ENCODE assay signal across 35 cellular contexts in genomic region chr5:135950611-135951010, GRCh38. TPM values are rescaled to one million over a fixed set of nuclear protein-coding genes. Genes with fewer than 3 reads are reported as not detected.
DNase-seq lines count a peak whose midpoint lies in the region; ATAC-seq, FAIRE-seq and TF ChIP-seq lines count a peak whose summit lies in the region.
"Had no signal": no experiment of that assay in that cellular context is flagged by ENCODE, and none has a peak within 500 bp of the region (broad histone marks: within the 10 kb centered on the region; RNA-seq: fewer than 3 reads in every experiment).

No MANE protein-coding gene starts in this region.

- H3K4me1 ChIP-seq in small intestine (ENCODE audit: control insufficient read depth in 2 of 2, insufficient read depth in 1 of 2, low read depth in 1 of 2, low read length in 1 of 2): no peaks in the 10 kb centered on the region
- H3K4me1 ChIP-seq: body of pancreas, esophagus muscularis mucosa, pancreas, right atrium auricular region, testis had no signal

- no peaks in the 10 kb centered on the region for H3K36me3 ChIP-seq in small intestine (ENCODE audit: control insufficient read depth in 2 of 2, insufficient read depth in 2 of 2, low read length in 2 of 2)
- H3K36me3 ChIP-seq: esophagus muscularis mucosa, pancreas, right atrium auricular region had no signal

- no peaks in the 10 kb centered on the region for H3K27me3 Mint-ChIP-seq in endothelial cell (ENCODE audit: unreplicated experiment)

- WGBS in small intestine, 3 donors: 53 to 76% (median 76%) methylated on average over 3 of the region's 3 CpGs

- TF ChIP-seq CTCF in AG09319 (IDR thresholded peaks at IDR 0.05; ENCODE audit: low read depth, low read length): no peak
- TF ChIP-seq CTCF in endothelial cell (IDR thresholded peaks at IDR 0.05; ENCODE audit: unreplicated experiment): no peak

- peak; percentile 52 for DNase-seq in AG09319 (ENCODE audit: extremely low read depth, low read depth)
- peak; percentile 39 for DNase-seq in H4 (ENCODE audit: low spot score)
- DNase-seq in amniotic epithelial cell (ENCODE audit: low read depth): peak; percentile 16
- peak; percentile 45 for DNase-seq in fibroblast of the conjunctiva (ENCODE audit: low read depth)
- no peak for DNase-seq in endothelial cell (ENCODE audit: low spot score)
- DNase-seq in small intestine: no peak
- no peak for DNase-seq in 8988T
- DNase-seq: ACHN; activated CD4-positive, alpha-beta T cell treated with anti-CD3 and anti-CD28 coated beads, Interleukin-2, amount 50 U/mL, for 1 hour; activated CD8-positive, alpha-beta memory T cell treated with anti-CD3 and anti-CD28 coated beads, Interleukin-2, amount 10 ng/mL, durations not matched to agents 7 days and 5 days; activated naive CD4-positive, alpha-beta T cell treated with anti-CD3 and anti-CD28 coated beads, Interleukin-2, amount 50 U/mL, for 16 hours; body of pancreas; CD8-positive, alpha-beta T cell; cerebellar nuclear complex; DMS153; effector memory CD4-positive, alpha-beta T cell; GDM1; head of caudate nucleus; Karpas-422; NCI-H1930; NCI-H2227 treated with DMSO at 0.1 percent for 48 hours; pancreas; stimulated activated CD4-positive, alpha-beta T cell treated with anti-CD3 and anti-CD28 coated beads, Interleukin-12 subunit alpha, Interleukin-12 subunit beta, amount 100 ng/mL, for 4 hours; stimulated activated CD4-positive, alpha-beta T cell treated with anti-CD3 and anti-CD28 coated beads, Interleukin-4, amount 100 ng/mL, for 4 hours; stimulated activated naive CD4-positive, alpha-beta T cell treated with Interleukin-2 at 50 U/mL for 16 hours; testis had no signal

- no peaks in the 10 kb centered on the region for H3K9me3 ChIP-seq in small intestine (ENCODE audit: control insufficient read depth, low read depth)
- H3K9me3 ChIP-seq: body of pancreas, esophagus muscularis mucosa, pancreas, right atrium auricular region, testis had no signal

- H3K27me3 ChIP-seq in small intestine (ENCODE audit: control insufficient read depth in 2 of 2, insufficient read depth in 2 of 2, low read length in 2 of 2): no peaks in the 10 kb centered on the region
- H3K27me3 ChIP-seq: esophagus muscularis mucosa, pancreas, right atrium auricular region, testis had no signal

- H3K27ac Mint-ChIP-seq in endothelial cell (ENCODE audit: unreplicated experiment): no peak overlapping the region
- H3K27ac Mint-ChIP-seq: activated CD8-positive, alpha-beta memory T cell treated with anti-CD3 and anti-CD28 coated beads, Interleukin-2, amount 10 ng/mL, durations not matched to agents 7 days and 5 days; CD8-positive, alpha-beta T cell; WTC11 had no signal

- FAIRE-seq in small intestine (lab: Jason Lieb, UNC): no peak
- FAIRE-seq: H54, pancreas, urothelium cell line had no signal

- H3K4me1 Mint-ChIP-seq in endothelial cell (ENCODE audit: unreplicated experiment): no peaks in the 10 kb centered on the region
- H3K4me1 Mint-ChIP-seq: activated CD8-positive, alpha-beta memory T cell treated with anti-CD3 and anti-CD28 coated beads, Interleukin-2, amount 10 ng/mL, durations not matched to agents 7 days and 5 days; WTC11 had no signal

- no peak overlapping the region for H3K27ac ChIP-seq in small intestine (ENCODE audit: low read depth in 1 of 2, low read length in 1 of 2)
- H3K27ac ChIP-seq: body of pancreas, esophagus muscularis mucosa, pancreas, right atrium auricular region, testis had no signal

- ATAC-seq in HG03342 (IDR thresholded peaks at IDR 0.05; ENCODE audit: unreplicated experiment): no peak
- ATAC-seq: activated CD8-positive, alpha-beta memory T cell treated with anti-CD3 and anti-CD28 coated beads, Interleukin-2, amount 10 ng/mL, durations not matched to agents 7 days and 5 days; body of pancreas; CD8-positive, alpha-beta T cell; pancreas; WTC11 had no signal

- H3K4me3 ChIP-seq in small intestine (ENCODE audit: low read depth in 1 of 2, low read length in 2 of 2): no peak overlapping the region
- H3K4me3 ChIP-seq: body of pancreas, esophagus muscularis mucosa, lung, pancreas, right atrium auricular region, testis had no signal

- H3K9me3 Mint-ChIP-seq in endothelial cell (ENCODE audit: unreplicated experiment): no peaks in the 10 kb centered on the region
- H3K9me3 Mint-ChIP-seq: CD8-positive, alpha-beta T cell; WTC11 had no signal

- no peak overlapping the region for H3K4me3 Mint-ChIP-seq in endothelial cell (ENCODE audit: unreplicated experiment)
- H3K4me3 Mint-ChIP-seq: activated CD8-positive, alpha-beta memory T cell treated with anti-CD3 and anti-CD28 coated beads, Interleukin-2, amount 10 ng/mL, durations not matched to agents 7 days and 5 days; CD8-positive, alpha-beta T cell; WTC11 had no signal

- no peaks in the 10 kb centered on the region for H3K36me3 Mint-ChIP-seq in endothelial cell (ENCODE audit: low read depth, unreplicated experiment)
- H3K36me3 Mint-ChIP-seq: activated CD8-positive, alpha-beta memory T cell treated with anti-CD3 and anti-CD28 coated beads, Interleukin-2, amount 10 ng/mL, durations not matched to agents 7 days and 5 days; CD8-positive, alpha-beta T cell; WTC11 had no signal

RNA-seq across cellular contexts. Expression of gene LECT2, which starts 4.2 kb away (rescaled TPM):
- not detected in 2 replicates for total RNA-seq in H4 (2014; rRNA removed; shearing (Covaris generic))
- total RNA-seq in endothelial cell (ENCODE audit: unreplicated experiment): not detected
- not detected for polyA plus RNA-seq in small intestine
- total RNA-seq: activated CD8-positive, alpha-beta memory T cell treated with anti-CD3 and anti-CD28 coated beads, Interleukin-2, amount 10 ng/mL, durations not matched to agents 7 days and 5 days; body of pancreas; CD8-positive, alpha-beta T cell; esophagus muscularis mucosa; lung; mucosa of gallbladder; pancreas; right atrium auricular region; WTC11 had no signal
- polyA plus RNA-seq: lung, neural cell, pancreas had no signal

RNA-seq across cellular contexts. Expression of gene IL9, which starts 55.0 kb away (rescaled TPM):
- not detected in 2 replicates for total RNA-seq in H4 (2014; rRNA removed; shearing (Covaris generic))
- total RNA-seq in endothelial cell (ENCODE audit: unreplicated experiment): not detected
- polyA plus RNA-seq in small intestine: not detected
- total RNA-seq: activated CD8-positive, alpha-beta memory T cell treated with anti-CD3 and anti-CD28 coated beads, Interleukin-2, amount 10 ng/mL, durations not matched to agents 7 days and 5 days; body of pancreas; CD8-positive, alpha-beta T cell; esophagus muscularis mucosa; lung; mucosa of gallbladder; pancreas; right atrium auricular region; testis; WTC11 had no signal
- polyA plus RNA-seq: lung, neural cell, pancreas had no signal

Comparison
In these comparisons a context has a peak if more than half of its experiments do, and no peak if none do; other contexts are left out.
1. DNase-seq: peak in AG09319 (single experiment), H4 (single experiment), amniotic epithelial cell (single experiment) and fibroblast of the conjunctiva (single experiment); none in endothelial cell (single experiment), small intestine (single experiment) and 8988T (single experiment).